ENCODE assay signal across 25 cellular contexts in genomic region chr7:129734400-129734799, GRCh38.
"Had no signal": no experiment of that assay in that cellular context is flagged by ENCODE, and none has a peak within 500 bp of the region (broad histone marks: within the 10 kb centered on the region; RNA-seq: fewer than 3 reads in every experiment).

No MANE protein-coding gene starts in this region.

- ATAC-seq: activated T-helper 17 cell treated with anti-CD3 and anti-CD28 coated beads, Interleukin-2, amount 50 U/mL, for 72 hours; PC-3; T-helper 17 cell had no signal

- DNase-seq: activated CD4-positive, alpha-beta memory T cell treated with anti-CD3 and anti-CD28 coated beads, Interleukin-2, amount 10 ng/mL, durations not matched to agents 7 days and 5 days; activated CD4-positive, alpha-beta T cell treated with anti-CD3 and anti-CD28 coated beads, Interleukin-2, amount 50 U/mL, for 1 hour; activated CD4-positive, CD25-positive, alpha-beta regulatory T cell; activated gamma-delta T cell; activated naive CD4-positive, alpha-beta T cell treated with anti-CD3 and anti-CD28 coated beads for 36 hours; activated T-cell treated with anti-CD3 and anti-CD28 coated beads for 4 hours; activated T-cell treated with anti-CD3 and anti-CD28 coated beads, Interleukin-2, amount 50 U/mL, for 48 hours; brain microvascular endothelial cell; caudate nucleus; colonic mucosa; KG1; NCI-H1048; NCI-H1417; NCI-H1694; NCI-H2029; NCI-H2171; NCI-H510A treated with DMSO at 0.1 percent for 48 hours; NCI-H69; PC-3; SHP77; T-helper 17 cell; T-helper 9 cell had no signal

- H3K36me3 ChIP-seq: colonic mucosa had no signal

- H3K9me3 Mint-ChIP-seq: activated CD4-positive, alpha-beta memory T cell treated with anti-CD3 and anti-CD28 coated beads, Interleukin-2, amount 10 ng/mL, durations not matched to agents 7 days and 5 days; activated naive CD4-positive, alpha-beta T cell treated with anti-CD3 and anti-CD28 coated beads for 36 hours; activated T-helper 17 cell treated with anti-CD3 and anti-CD28 coated beads, Interleukin-2, amount 50 U/mL, for 72 hours had no signal

- H3K27me3 ChIP-seq: brain microvascular endothelial cell, colonic mucosa, SJSA1 had no signal

- H3K4me1 Mint-ChIP-seq: activated CD4-positive, alpha-beta memory T cell treated with anti-CD3 and anti-CD28 coated beads, Interleukin-2, amount 10 ng/mL, durations not matched to agents 7 days and 5 days; activated T-helper 17 cell treated with anti-CD3 and anti-CD28 coated beads, Interleukin-2, amount 50 U/mL, for 72 hours had no signal

- H3K4me3 Mint-ChIP-seq: activated CD4-positive, alpha-beta memory T cell treated with anti-CD3 and anti-CD28 coated beads, Interleukin-2, amount 10 ng/mL, durations not matched to agents 7 days and 5 days; activated naive CD4-positive, alpha-beta T cell treated with anti-CD3 and anti-CD28 coated beads for 36 hours; activated naive CD8-positive, alpha-beta T cell; activated T-helper 17 cell treated with anti-CD3 and anti-CD28 coated beads, Interleukin-2, amount 50 U/mL, for 72 hours; T-helper 17 cell had no signal

- H3K4me3 ChIP-seq: colonic mucosa, SJSA1 had no signal

- H3K27ac Mint-ChIP-seq: activated CD4-positive, alpha-beta memory T cell treated with anti-CD3 and anti-CD28 coated beads, Interleukin-2, amount 10 ng/mL, durations not matched to agents 7 days and 5 days; activated naive CD4-positive, alpha-beta T cell treated with anti-CD3 and anti-CD28 coated beads for 36 hours; activated naive CD8-positive, alpha-beta T cell; activated T-helper 17 cell treated with anti-CD3 and anti-CD28 coated beads, Interleukin-2, amount 50 U/mL, for 72 hours; T-helper 17 cell had no signal

- H3K9me3 ChIP-seq: colonic mucosa, SJSA1 had no signal

- H3K4me1 ChIP-seq: colonic mucosa had no signal

- H3K27me3 Mint-ChIP-seq: activated CD4-positive, alpha-beta memory T cell treated with anti-CD3 and anti-CD28 coated beads, Interleukin-2, amount 10 ng/mL, durations not matched to agents 7 days and 5 days; activated naive CD8-positive, alpha-beta T cell; activated T-helper 17 cell treated with anti-CD3 and anti-CD28 coated beads, Interleukin-2, amount 50 U/mL, for 72 hours; T-helper 17 cell had no signal

- H3K27ac ChIP-seq: brain microvascular endothelial cell, colonic mucosa, SJSA1 had no signal
